In the genomic region with DNA sequence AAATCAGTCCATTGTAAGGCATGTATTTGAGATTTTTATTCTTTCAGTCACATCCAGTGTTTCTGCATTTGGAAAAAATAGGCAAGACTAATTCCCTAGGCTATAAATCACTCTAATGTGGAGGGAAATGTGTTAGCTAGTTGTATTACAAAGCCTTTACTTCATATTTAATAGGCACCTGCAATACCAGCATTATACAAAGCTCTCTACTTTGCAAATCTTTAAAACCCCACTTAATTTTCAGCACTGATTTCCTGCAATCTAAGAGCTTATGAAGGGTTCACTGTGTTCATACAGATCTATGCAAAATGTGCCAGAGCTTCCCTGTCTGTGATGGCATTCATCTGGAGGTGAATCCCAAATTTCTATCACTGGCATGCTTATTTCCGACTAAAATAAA, we compare ENCODE assay signal across 27 cellular contexts.
"Had no signal": no experiment of that assay in that cellular context is flagged by ENCODE, and none has a peak within 500 bp of the region (broad histone marks: within the 10 kb centered on the region; RNA-seq: fewer than 3 reads in every experiment).

No MANE protein-coding gene starts in this region.

- H3K36me3 Mint-ChIP-seq: activated CD8-positive, alpha-beta memory T cell treated with anti-CD3 and anti-CD28 coated beads, Interleukin-2, amount 10 ng/mL, durations not matched to agents 7 days and 5 days; activated naive CD4-positive, alpha-beta T cell treated with anti-CD3 and anti-CD28 coated beads, Interleukin-2, amount 50 U/mL, for 24 hours had no signal

- DNase-seq: activated CD4-positive, alpha-beta T cell treated with anti-CD3 and anti-CD28 coated beads for 4 hours; activated CD4-positive, alpha-beta T cell treated with anti-CD3 and anti-CD28 coated beads, Interleukin-2, amount 50 U/mL, for 4 hours; activated CD8-positive, alpha-beta memory T cell treated with anti-CD3 and anti-CD28 coated beads, Interleukin-2, amount 10 ng/mL, durations not matched to agents 7 days and 5 days; activated CD8-positive, alpha-beta T cell treated with anti-CD3 and anti-CD28 coated beads, Interleukin-2, amount 10 ng/mL, durations not matched to agents 7 days and 5 days; activated effector memory CD4-positive, alpha-beta T cell treated with Interleukin-2 at 50 U/mL for 16 hours; activated naive CD4-positive, alpha-beta T cell; activated T-cell treated with anti-CD3 and anti-CD28 coated beads, Interleukin-2, amount 50 U/mL, for 24 hours; aorta; central memory CD4-positive, alpha-beta T cell; Kasumi-1; NCI-H1105 treated with DMSO at 0.1 percent for 48 hours; NCI-H1436 treated with DMSO at 0.1 percent for 48 hours; NCI-H1930; NCI-H2171; NCI-H2227 treated with DMSO at 0.1 percent for 48 hours; NCI-H446 treated with DMSO at 0.1 percent for 48 hours; NCI-H524 treated with DMSO at 0.1 percent for 48 hours; Peyer's patch; Right ventricle myocardium superior; SJCRH30; SK-N-SH had no signal

- H3K9me3 Mint-ChIP-seq: activated naive CD4-positive, alpha-beta T cell treated with anti-CD3 and anti-CD28 coated beads, Interleukin-2, amount 50 U/mL, for 24 hours; activated T-cell treated with anti-CD3 and anti-CD28 coated beads, Interleukin-2, amount 50 U/mL, for 24 hours; activated T-helper 1 cell treated with anti-CD3 and anti-CD28 coated beads, Interleukin-12 subunit alpha, Interleukin-12 subunit beta, Interleukin-2, Interleukin-4 antibody, amounts not matched to agents 30 ng/mL and 10 ng/mL and 1 ng/mL, durations not matched to agents 14 hours and 24 hours and 36 hours; T-helper 1 cell treated with Interleukin-12 subunit alpha and Interleukin-12 subunit beta and Interleukin-4 antibody, amounts not matched to agents 30 μg/mL and 1 μg/mL, for 36 hours had no signal

- H3K4me2 ChIP-seq: SK-N-SH had no signal

- H3K27ac ChIP-seq: Peyer's patch, RWPE1, SJCRH30 had no signal

- H3K4me3 Mint-ChIP-seq: activated CD8-positive, alpha-beta memory T cell treated with anti-CD3 and anti-CD28 coated beads, Interleukin-2, amount 10 ng/mL, durations not matched to agents 7 days and 5 days; activated CD8-positive, alpha-beta T cell treated with anti-CD3 and anti-CD28 coated beads, Interleukin-2, amount 10 ng/mL, durations not matched to agents 7 days and 5 days; activated naive CD4-positive, alpha-beta T cell treated with anti-CD3 and anti-CD28 coated beads, Interleukin-2, amount 50 U/mL, for 24 hours; activated T-cell treated with anti-CD3 and anti-CD28 coated beads, Interleukin-2, amount 50 U/mL, for 24 hours; activated T-helper 1 cell treated with anti-CD3 and anti-CD28 coated beads, Interleukin-12 subunit alpha, Interleukin-12 subunit beta, Interleukin-2, Interleukin-4 antibody, amounts not matched to agents 30 ng/mL and 10 ng/mL and 1 ng/mL, durations not matched to agents 14 hours and 24 hours and 36 hours; T-helper 1 cell treated with Interleukin-12 subunit alpha and Interleukin-12 subunit beta and Interleukin-4 antibody, amounts not matched to agents 30 μg/mL and 1 μg/mL, for 36 hours had no signal

- H3K4me1 ChIP-seq: Peyer's patch, SJCRH30 had no signal

- H3K27me3 ChIP-seq: Peyer's patch, SJCRH30 had no signal

- H3K36me3 ChIP-seq: Peyer's patch, SJCRH30 had no signal

- H3K9me3 ChIP-seq: Peyer's patch, SJCRH30, SK-N-SH had no signal

- H3K27ac Mint-ChIP-seq: activated CD8-positive, alpha-beta memory T cell treated with anti-CD3 and anti-CD28 coated beads, Interleukin-2, amount 10 ng/mL, durations not matched to agents 7 days and 5 days; activated CD8-positive, alpha-beta T cell treated with anti-CD3 and anti-CD28 coated beads, Interleukin-2, amount 10 ng/mL, durations not matched to agents 7 days and 5 days; activated naive CD4-positive, alpha-beta T cell treated with anti-CD3 and anti-CD28 coated beads, Interleukin-2, amount 50 U/mL, for 24 hours; activated T-cell treated with anti-CD3 and anti-CD28 coated beads, Interleukin-2, amount 50 U/mL, for 24 hours; activated T-helper 1 cell treated with anti-CD3 and anti-CD28 coated beads, Interleukin-12 subunit alpha, Interleukin-12 subunit beta, Interleukin-2, Interleukin-4 antibody, amounts not matched to agents 30 ng/mL and 10 ng/mL and 1 ng/mL, durations not matched to agents 14 hours and 24 hours and 36 hours; T-helper 1 cell treated with Interleukin-12 subunit alpha and Interleukin-12 subunit beta and Interleukin-4 antibody, amounts not matched to agents 30 μg/mL and 1 μg/mL, for 36 hours had no signal

- H3K4me3 ChIP-seq: Peyer's patch, SJCRH30 had no signal

- FAIRE-seq: bronchial epithelial cell had no signal

- H3K4me1 Mint-ChIP-seq: activated CD8-positive, alpha-beta memory T cell treated with anti-CD3 and anti-CD28 coated beads, Interleukin-2, amount 10 ng/mL, durations not matched to agents 7 days and 5 days had no signal

- ATAC-seq: activated CD4-positive, CD25-positive, alpha-beta regulatory T cell treated with anti-CD3 and anti-CD28 coated beads, Interleukin-2, amount 50 U/mL, for 24 hours; activated CD8-positive, alpha-beta memory T cell treated with anti-CD3 and anti-CD28 coated beads, Interleukin-2, amount 10 ng/mL, durations not matched to agents 7 days and 5 days; activated CD8-positive, alpha-beta T cell treated with anti-CD3 and anti-CD28 coated beads, Interleukin-2, amount 10 ng/mL, durations not matched to agents 7 days and 5 days had no signal

- H3K27me3 Mint-ChIP-seq: activated naive CD4-positive, alpha-beta T cell treated with anti-CD3 and anti-CD28 coated beads, Interleukin-2, amount 50 U/mL, for 24 hours; activated T-cell treated with anti-CD3 and anti-CD28 coated beads, Interleukin-2, amount 50 U/mL, for 24 hours had no signal
